14 cellular contexts compared by ENCODE assay signal in genomic region chr3:12253944-12254343, GRCh38. TPM values are rescaled to one million over a fixed set of nuclear protein-coding genes. Genes with fewer than 3 reads are reported as not detected.
"Had no signal": no experiment of that assay in that cellular context is flagged by ENCODE, and none has a peak within 500 bp of the region (broad histone marks: within the 10 kb centered on the region; RNA-seq: fewer than 3 reads in every experiment).

No MANE protein-coding gene starts in this region.

- H3K9me3 ChIP-seq: vagina had no signal

- ATAC-seq: activated naive CD4-positive, alpha-beta T cell treated with anti-CD3 and anti-CD28 coated beads, Interleukin-2, amount 50 U/mL, for 72 hours; activated T-helper 17 cell treated with anti-CD3 and anti-CD28 coated beads, Interleukin-2, amount 50 U/mL, for 72 hours; naive thymus-derived CD8-positive, alpha-beta T cell; right cardiac atrium had no signal

- H3K27ac Mint-ChIP-seq: activated CD4-positive, alpha-beta T cell treated with anti-CD3 and anti-CD28 coated beads, Interleukin-2, amount 10 ng/mL, durations not matched to agents 24 days and 14 days; activated naive CD4-positive, alpha-beta T cell treated with anti-CD3 and anti-CD28 coated beads, Interleukin-2, amount 50 U/mL, for 72 hours; activated T-helper 17 cell treated with anti-CD3 and anti-CD28 coated beads, Interleukin-2, amount 50 U/mL, for 72 hours; brain; naive thymus-derived CD8-positive, alpha-beta T cell had no signal

- H3K27ac ChIP-seq: vagina had no signal

- H3K36me3 ChIP-seq: vagina had no signal

- DNase-seq: activated CD4-positive, alpha-beta T cell treated with anti-CD3 and anti-CD28 coated beads, Interleukin-2, amount 10 ng/mL, durations not matched to agents 24 days and 14 days; activated CD8-positive, alpha-beta memory T cell treated with anti-CD3 and anti-CD28 coated beads for 24 hours; amygdala; erythroblast; hypothalamus; kidney glomerular epithelial cell; naive thymus-derived CD8-positive, alpha-beta T cell; right cardiac atrium had no signal

- H3K36me3 Mint-ChIP-seq: brain had no signal

- H3K4me1 Mint-ChIP-seq: activated CD4-positive, alpha-beta T cell treated with anti-CD3 and anti-CD28 coated beads, Interleukin-2, amount 10 ng/mL, durations not matched to agents 24 days and 14 days; activated T-helper 17 cell treated with anti-CD3 and anti-CD28 coated beads, Interleukin-2, amount 50 U/mL, for 72 hours; central memory CD8-positive, alpha-beta T cell had no signal

- FAIRE-seq: small intestine had no signal

- H3K4me3 Mint-ChIP-seq: activated CD4-positive, alpha-beta T cell treated with anti-CD3 and anti-CD28 coated beads, Interleukin-2, amount 10 ng/mL, durations not matched to agents 24 days and 14 days; activated T-helper 17 cell treated with anti-CD3 and anti-CD28 coated beads, Interleukin-2, amount 50 U/mL, for 72 hours; brain; central memory CD8-positive, alpha-beta T cell; naive thymus-derived CD8-positive, alpha-beta T cell had no signal

- H3K27me3 ChIP-seq: vagina had no signal

- H3K4me1 ChIP-seq: vagina had no signal

- H3K4me3 ChIP-seq: vagina had no signal

RNA-seq across cellular contexts. Expression of gene PPARG, which starts 34.9 kb away (rescaled TPM):
- total RNA-seq: naive thymus-derived CD8-positive, alpha-beta T cell had no signal
- polyA plus RNA-seq: naive thymus-derived CD8-positive, alpha-beta T cell had no signal
